Comparison of ENCODE assay signal across 5 cellular contexts in the genomic region with DNA sequence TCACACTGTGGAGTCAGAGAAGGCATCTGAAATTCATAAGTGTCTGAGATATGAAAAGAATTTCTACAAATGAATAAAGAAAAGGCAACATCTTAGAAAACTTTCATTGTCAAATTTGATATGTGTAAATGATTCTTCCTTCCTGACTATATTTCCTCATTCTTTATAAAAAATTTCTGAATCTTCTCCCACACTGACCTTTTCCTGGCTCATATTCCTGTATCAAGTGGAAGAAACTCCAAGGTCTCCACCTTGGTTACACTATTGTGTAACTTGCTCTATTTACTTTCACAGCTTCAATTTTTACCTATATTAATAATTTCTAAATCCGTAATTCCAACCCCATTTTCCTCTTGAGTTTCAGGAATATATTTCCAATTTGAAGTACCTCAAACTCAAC.
"Had no signal": no experiment of that assay in that cellular context is flagged by ENCODE, and none has a peak within 500 bp of the region (broad histone marks: within the 10 kb centered on the region; RNA-seq: fewer than 3 reads in every experiment).

No MANE protein-coding gene starts in this region.

- DNase-seq: IMR-90, KBM-7, KG1 had no signal

- H3K4me3 ChIP-seq: K562 had no signal

- ATAC-seq: HepG2, K562 had no signal
